Comparison of ENCODE assay signal across 25 cellular contexts in the genomic region with DNA sequence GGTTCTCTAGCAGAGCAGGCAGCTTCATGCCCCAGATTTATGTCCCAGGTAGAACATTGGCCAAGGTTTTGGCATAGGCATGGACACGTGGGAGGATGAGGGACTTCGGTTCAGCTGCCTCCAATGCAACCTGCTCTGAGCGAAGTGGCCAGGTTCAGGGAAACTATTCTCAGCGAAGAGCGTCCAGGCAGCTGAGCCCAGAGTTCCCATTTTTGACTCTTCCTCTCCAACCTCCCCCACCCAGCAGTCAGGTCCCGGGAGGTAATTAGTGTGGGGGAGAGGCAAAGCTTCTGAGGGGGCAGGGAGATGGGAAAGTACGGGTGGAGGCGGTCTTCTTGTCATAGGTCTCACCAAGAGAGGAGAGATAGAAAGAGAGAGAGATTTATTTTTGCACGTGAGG. TPM values are rescaled to one million over a fixed set of nuclear protein-coding genes. Genes with fewer than 3 reads are reported as not detected.
DNase-seq lines count a peak whose midpoint lies in the region; ATAC-seq, FAIRE-seq and TF ChIP-seq lines count a peak whose summit lies in the region.
"Had no signal": no experiment of that assay in that cellular context is flagged by ENCODE, and none has a peak within 500 bp of the region (broad histone marks: within the 10 kb centered on the region; RNA-seq: fewer than 3 reads in every experiment).

No MANE protein-coding gene starts in this region.

- no peaks in the 10 kb centered on the region for H3K9me3 Mint-ChIP-seq in nephron

- DNase-seq in left ventricle myocardium superior (no peak), Right ventricle myocardium superior (no peak), dorsolateral prefrontal cortex (peak in 2 of 10 donors; percentile 13 to 43), HTR-8/SVneo (ENCODE audit: insufficient read length, low spot score) (no peak), A172 (ENCODE audit: low spot score) (no peak), NCI-H1092 (lab: John Stamatoyannopoulos, UW) (no peak), uterus (no peak)
- DNase-seq: activated CD4-positive, CD25-positive, alpha-beta regulatory T cell treated with anti-CD3 and anti-CD28 coated beads, Interleukin-2, amount 50 U/mL, for 72 hours; activated gamma-delta T cell; amniotic stem cell; cerebellar nuclear complex; midbrain; NCI-H1417 treated with DMSO at 0.1 percent for 48 hours; NCI-H2171; NCI-H748 treated with DMSO at 0.1 percent for 48 hours; ovary; PC-3; stimulated activated CD4-positive, alpha-beta T cell treated with anti-CD3 and anti-CD28 coated beads, Interleukin-2, amount 100 ng/mL, for 48 hours; T1000 had no signal

- H3K27me3 Mint-ChIP-seq in nephron (ENCODE audit: low read depth) = peaks cover 83% of the 10 kb centered on the region

- no peak for TF ChIP-seq CTCF in dorsolateral prefrontal cortex (IDR thresholded peaks at IDR 0.05 in 54 of 56, conservative IDR thresholded peaks at IDR 0.05 in 2 of 56; ENCODE audit: low read depth in 1 of 56, partially characterized antibody in 56 of 56)
- no peak for TF ChIP-seq CTCF in nephron (IDR thresholded peaks at IDR 0.05; ENCODE audit: unreplicated experiment in 3 of 3)
- TF ChIP-seq CTCF in uterus (IDR thresholded peaks at IDR 0.05) = no peak

- ATAC-seq in left ventricle myocardium superior (peak; percentile 22), Right ventricle myocardium superior (ENCODE audit: poor library complexity) (no peak)
- ATAC-seq: PC-3 had no signal

- H3K27ac ChIP-seq in dorsolateral prefrontal cortex = peak overlapping the region in 43 of 59 donors; percentile 9 to 90 (median 80)
- no peak overlapping the region for H3K27ac ChIP-seq in uterus
- H3K27ac ChIP-seq: ovary had no signal

- peaks cover 13% of the 10 kb centered on the region for H3K4me1 Mint-ChIP-seq in nephron

- no peaks in the 10 kb centered on the region for H3K9me3 ChIP-seq in uterus
- H3K9me3 ChIP-seq: ovary had no signal

- no peak for TF ChIP-seq POLR2A in uterus (IDR thresholded peaks at IDR 0.05)

- no peaks in the 10 kb centered on the region for H3K4me1 ChIP-seq in uterus

- H3K36me3 ChIP-seq in uterus = no peaks in the 10 kb centered on the region
- H3K36me3 ChIP-seq: ovary had no signal

- H3K27ac Mint-ChIP-seq in nephron = no peak overlapping the region

- intact Hi-C loops in left ventricle myocardium superior (cut with micrococcal nuclease) = no loop called here
- intact Hi-C loops in Right ventricle myocardium superior (cut with DNase I) = no loop called here
- intact Hi-C loops in dorsolateral prefrontal cortex (cut with DNase I) = loop anchor here in 1 of 2 donors (5.0 kb wide), 1 partner anchor 40 kb away; no protein-coding TSS in a partner anchor
- intact Hi-C loops in uterus (cut with DNase I; ENCODE audit: low total_unique reads) = no loop called here

- no peak for FAIRE-seq in HTR-8/SVneo (lab: Jason Lieb, UNC)
- FAIRE-seq: endometrium, urothelium cell line had no signal

- H3K4me3 ChIP-seq in dorsolateral prefrontal cortex (peak overlapping the region in 58 of 59 donors; percentile 41 to 81 (median 65)), uterus (no peak overlapping the region)
- H3K4me3 ChIP-seq: ovary had no signal

- H3K36me3 Mint-ChIP-seq in nephron (ENCODE audit: low read depth) = no peaks in the 10 kb centered on the region

- peaks cover 0 to 33% (median 0%) of the 10 kb centered on the region in 45 donors for H3K27me3 ChIP-seq in dorsolateral prefrontal cortex
- no peaks in the 10 kb centered on the region for H3K27me3 ChIP-seq in uterus
- H3K27me3 ChIP-seq: ovary had no signal

- peak overlapping the region; percentile 72 to 79 (median 72) for H3K4me3 Mint-ChIP-seq in nephron

RNA-seq across cellular contexts. Expression of a gene that starts 1.0 kb away (rescaled TPM):
- total RNA-seq in left ventricle myocardium superior (16.5 TPM), Right ventricle myocardium superior (5.9 TPM), dorsolateral prefrontal cortex (10 to 100 TPM; 13.6 to 98.5 (median 60.7) TPM), uterus (under 1 TPM in 1 of 4 donors, not detected in 3; 0.35 TPM)
- total RNA-seq in A172 (2014; rRNA removed; shearing (Covaris generic)) = 1.1 TPM in 1 of 2 replicates, not detected in the other
- total RNA-seq: Daoy, LHCN-M2, PC-3, SK-MEL-5 had no signal

RNA-seq across cellular contexts. Expression of a gene that starts 39.0 kb away (rescaled TPM):
- total RNA-seq in left ventricle myocardium superior (4.0 TPM), Right ventricle myocardium superior (1.1 TPM), dorsolateral prefrontal cortex (100 to 1,000 TPM in 50 of 120 experiments, 10 to 100 TPM in 70; 34.7 to 138 (median 95.9) TPM), uterus (1 to 10 TPM in 2 of 4 donors, not detected in 2; 1.2 to 1.5 TPM)
- total RNA-seq in A172 (2014; rRNA removed; shearing (Covaris generic)) = 1.00 and 1.7 TPM in 2 replicates
- total RNA-seq: LHCN-M2, PC-3, SK-MEL-5 had no signal

Comparison
In these comparisons a context has a peak if more than half of its experiments do, and no peak if none do; other contexts are left out.
1. H3K27ac ChIP-seq: peak in dorsolateral prefrontal cortex (43 of 59); none in uterus (0 of 2).
2. H3K4me3 ChIP-seq: peak in dorsolateral prefrontal cortex (58 of 59); none in uterus (0 of 2).